21 cellular contexts compared by ENCODE assay signal in the genomic region with DNA sequence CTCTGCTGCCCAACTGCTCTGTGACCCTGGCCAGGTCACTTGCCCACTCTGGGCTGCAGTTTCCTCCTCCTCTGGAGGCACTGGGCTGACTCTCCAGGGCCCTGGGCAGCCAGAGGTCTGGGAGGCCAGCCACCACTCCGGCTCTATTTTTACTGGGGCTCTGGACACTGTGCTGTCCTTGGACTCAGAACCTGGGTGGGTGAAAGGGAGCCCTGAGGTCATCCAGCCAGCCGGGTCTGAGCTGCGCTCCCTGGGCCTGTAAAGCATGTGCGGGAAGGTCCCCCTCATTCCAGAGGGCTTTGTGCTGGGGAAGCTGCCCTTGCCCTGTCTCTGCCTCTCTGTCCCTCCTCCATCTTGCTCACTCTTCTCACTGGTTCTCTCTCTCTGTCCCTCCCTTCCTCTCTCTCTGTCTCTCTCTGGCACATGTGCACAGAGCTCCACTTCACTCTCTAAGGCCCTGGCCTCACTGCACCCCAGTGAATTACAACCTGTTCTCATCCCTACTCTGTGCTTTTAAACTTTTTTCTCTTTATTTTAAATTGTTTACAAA. TPM values are rescaled to one million over a fixed set of nuclear protein-coding genes. Genes with fewer than 3 reads are reported as not detected.
DNase-seq lines count a peak whose midpoint lies in the region; ATAC-seq and TF ChIP-seq lines count a peak whose summit lies in the region.
"Had no signal": no experiment of that assay in that cellular context is flagged by ENCODE, and none has a peak within 500 bp of the region (broad histone marks: within the 10 kb centered on the region; RNA-seq: fewer than 3 reads in every experiment).

No MANE protein-coding gene starts in this region.

- intact Hi-C loops in sciatic nerve (cut with DNase I), result no loop called here

- no peak for TF ChIP-seq CTCF in GM20000 (IDR thresholded peaks at IDR 0.05; ENCODE audit: extremely low read depth, missing control alignments)

- in situ Hi-C loops in Caki2 (cut with HindIII; ENCODE audit: low pct_unique_long_range_greater_than_20kb, low sequenced_read_pairs), result no loop called here

- ATAC-seq in sciatic nerve, result peak; percentile 52
- ATAC-seq: left colon, T-helper 17 cell had no signal

- DNase-seq in Caki2 (ENCODE audit: low read depth), result peak; percentile 35
- DNase-seq in amniotic epithelial cell (ENCODE audit: low read depth), result peak; percentile 24
- DNase-seq in islet precursor cell, result peak; percentile 61
- no peak for DNase-seq in sciatic nerve (ENCODE audit: low spot score)
- no peak for DNase-seq in NCI-H345 treated with DMSO at 0.1 percent for 48 hours (lab: John Stamatoyannopoulos, UW; ENCODE audit: unreplicated experiment)
- no peak for DNase-seq in GM20000 (ENCODE audit: low spot score)
- DNase-seq in SIG-M5 treated with dmso at 0.1 percent for 504 hours (lab: John Stamatoyannopoulos, UW; ENCODE audit: unreplicated experiment), result no peak
- no peak for DNase-seq in NCI-H2196 treated with DMSO at 0.1 percent for 48 hours (lab: John Stamatoyannopoulos, UW; ENCODE audit: unreplicated experiment)
- DNase-seq: ACHN; activated gamma-delta T cell treated with Interleukin-2 at 50 U/mL for 16 hours; dermis blood vessel endothelial cell; esophagus squamous epithelium; GOT3; left colon; naive B cell; NCI-H774; stimulated activated CD4-positive, alpha-beta T cell treated with anti-CD3 and anti-CD28 coated beads, Interleukin-2, amount 100 ng/mL, for 48 hours; stimulated activated CD8-positive, alpha-beta memory T cell treated with anti-CD3 and anti-CD28 coated beads, Interleukin-4, amount 100 ng/mL, for 48 hours; T-helper 17 cell had no signal

RNA-seq across cellular contexts. Expression of gene MB, which starts 24.6 kb away (rescaled TPM):
- total RNA-seq in Caki2 (2014; rRNA removed; shearing (Covaris generic); ENCODE audit: low replicate concordance), result 2.5 and 5.3 TPM in 2 replicates
- not detected for total RNA-seq in sciatic nerve
- total RNA-seq: dermis blood vessel endothelial cell, G401, hepatocyte, T-helper 17 cell had no signal

RNA-seq across cellular contexts. Expression of gene RASD2, which starts 51.9 kb away (rescaled TPM):
- 0.09 and 0.10 TPM in 2 replicates for total RNA-seq in Caki2 (2014; rRNA removed; shearing (Covaris generic); ENCODE audit: low replicate concordance)
- 0.45 TPM for total RNA-seq in sciatic nerve
- total RNA-seq: G401 had no signal

RNA-seq across cellular contexts. Expression of gene APOL6, which starts 55.8 kb away (rescaled TPM):
- 21.3 and 21.5 TPM in 2 replicates for total RNA-seq in Caki2 (2014; rRNA removed; shearing (Covaris generic); ENCODE audit: low replicate concordance)
- 16.4 TPM for total RNA-seq in sciatic nerve

Comparison
In these comparisons a context has a peak if more than half of its experiments do, and no peak if none do; other contexts are left out.
1. DNase-seq: peak in Caki2 (single experiment), amniotic epithelial cell (single experiment) and islet precursor cell (single experiment); none in sciatic nerve (single experiment), NCI-H345 treated with DMSO at 0.1 percent for 48 hours (single experiment), GM20000 (single experiment), SIG-M5 treated with dmso at 0.1 percent for 504 hours (single experiment) and NCI-H2196 treated with DMSO at 0.1 percent for 48 hours (single experiment).